In genomic region chr2:8478133-8478793, GRCh38 we compare ENCODE assay signal across 9 cellular contexts.
DNase-seq lines count a peak whose midpoint lies in the region; ATAC-seq and TF ChIP-seq lines count a peak whose summit lies in the region.
"Had no signal": no experiment of that assay in that cellular context is flagged by ENCODE, and none has a peak within 500 bp of the region (broad histone marks: within the 10 kb centered on the region; RNA-seq: fewer than 3 reads in every experiment).

No MANE protein-coding gene starts in this region.

- intact Hi-C loops in CD14-positive monocyte (cut with micrococcal nuclease) (loop anchor here in 1 of 2 donors (10.0 kb wide), 2 partner anchors 63 to 163 kb away; no protein-coding TSS in a partner anchor), lower lobe of right lung (cut with DNase I) (no loop called here)

- ATAC-seq in GM21360 (IDR thresholded peaks at IDR 0.05; ENCODE audit: unreplicated experiment), result peak; percentile 13
- peak; percentile 7 to 36 for ATAC-seq in lower lobe of right lung
- ATAC-seq in HG02678 (IDR thresholded peaks at IDR 0.05; ENCODE audit: unreplicated experiment), result no peak

- peak overlapping the region; percentile 73 for H3K4me2 ChIP-seq in OCI-LY3 (ENCODE audit: low read length)
- H3K4me2 ChIP-seq in neural progenitor cell, result no peak overlapping the region
- H3K4me2 ChIP-seq in GM23248 (ENCODE audit: unreplicated experiment), result no peak overlapping the region

- H3K27me3 ChIP-seq in OCI-LY3 (ENCODE audit: low read depth, low read length) (no peaks in the 10 kb centered on the region), lower lobe of right lung (ENCODE audit: low read depth) (no peaks in the 10 kb centered on the region), neural progenitor cell (no peaks in the 10 kb centered on the region), GM23248 (replicated peaks; ENCODE audit: insufficient read depth) (no peaks in the 10 kb centered on the region)
- H3K27me3 ChIP-seq: uterus had no signal

- in situ Hi-C loops in GM23248 (cut with MboI), result no loop called here

- peak overlapping the region; percentile 91 to 97 (median 95) for H3K27ac Mint-ChIP-seq in CD14-positive monocyte
- no peak overlapping the region for H3K27ac Mint-ChIP-seq in neural progenitor cell

- H3K9ac ChIP-seq in OCI-LY3 (ENCODE audit: low read length) (peak overlapping the region; percentile 76), neural progenitor cell (no peak overlapping the region), GM23248 (no peak overlapping the region)

- H3K27me3 Mint-ChIP-seq in CD14-positive monocyte (ENCODE audit: low read depth in 3 of 3) (peaks cover 0 to 3% (median 2%) of the 10 kb centered on the region in 3 donors), neural progenitor cell (ENCODE audit: insufficient read depth, low read depth) (peaks cover 3% of the 10 kb centered on the region)

- WGBS in GM23248 (ENCODE audit: low coverage in 1 of 2, low lambda C conversion rate in 2 of 2, missing lambda C conversion rate in 2 of 2), 2 experiments, result 75 to 77% methylated on average over 12 of the region's 12 CpGs

- no peaks in the 10 kb centered on the region for H3K79me2 ChIP-seq in OCI-LY3 (ENCODE audit: low read length)
- H3K79me2 ChIP-seq in neural progenitor cell (ENCODE audit: low read depth), result no peaks in the 10 kb centered on the region
- H3K79me2 ChIP-seq in GM23248 (ENCODE audit: insufficient read depth), result no peaks in the 10 kb centered on the region

- H3F3A ChIP-seq in neural progenitor cell (ENCODE audit: low read depth) (no peaks in the 10 kb centered on the region), GM23248 (ENCODE audit: insufficient read depth) (no peaks in the 10 kb centered on the region)

- peak overlapping the region; percentile 72 to 73 for H3K4me3 Mint-ChIP-seq in CD14-positive monocyte
- H3K4me3 Mint-ChIP-seq in neural progenitor cell, result no peak overlapping the region

- H4K20me1 ChIP-seq in OCI-LY3 (ENCODE audit: insufficient read depth, low read length) (no peaks in the 10 kb centered on the region), neural progenitor cell (ENCODE audit: low read depth) (no peaks in the 10 kb centered on the region), GM23248 (ENCODE audit: insufficient read depth) (no peaks in the 10 kb centered on the region)

- no peak for TF ChIP-seq CTCF in CD14-positive monocyte (IDR thresholded peaks at IDR 0.05)
- no peak for TF ChIP-seq CTCF in OCI-LY3 (IDR thresholded peaks at IDR 0.05; ENCODE audit: low read depth, low read length)
- no peak for TF ChIP-seq CTCF in lower lobe of right lung (IDR thresholded peaks at IDR 0.05)
- no peak for TF ChIP-seq CTCF in neural progenitor cell (IDR thresholded peaks at IDR 0.05)

- no peaks in the 10 kb centered on the region for H3K9me3 ChIP-seq in OCI-LY3 (ENCODE audit: insufficient read depth, low read length)
- no peaks in the 10 kb centered on the region for H3K9me3 ChIP-seq in lower lobe of right lung
- no peaks in the 10 kb centered on the region for H3K9me3 ChIP-seq in neural progenitor cell (ENCODE audit: low read depth)
- no peaks in the 10 kb centered on the region for H3K9me3 ChIP-seq in GM23248 (ENCODE audit: low read depth)
- H3K9me3 ChIP-seq: uterus had no signal

- H3K36me3 ChIP-seq in OCI-LY3 (replicated peaks; ENCODE audit: low read depth, low read length) (peaks cover 13% of the 10 kb centered on the region), lower lobe of right lung (no peaks in the 10 kb centered on the region), neural progenitor cell (no peaks in the 10 kb centered on the region), GM23248 (ENCODE audit: low read depth) (no peaks in the 10 kb centered on the region)
- H3K36me3 ChIP-seq: uterus had no signal

- H3K27ac ChIP-seq in OCI-LY3 (ENCODE audit: low read length), result peak overlapping the region; percentile 95
- H3K27ac ChIP-seq in lower lobe of right lung, result peak overlapping the region; percentile 54
- no peak overlapping the region for H3K27ac ChIP-seq in neural progenitor cell
- no peak overlapping the region for H3K27ac ChIP-seq in GM23248
- H3K27ac ChIP-seq: uterus had no signal

- H3K4me1 ChIP-seq in OCI-LY3 (ENCODE audit: low read length), result peaks cover 89% of the 10 kb centered on the region
- H3K4me1 ChIP-seq in lower lobe of right lung, result peaks cover 54% of the 10 kb centered on the region
- H3K4me1 ChIP-seq in neural progenitor cell, result peaks cover 4% of the 10 kb centered on the region
- no peaks in the 10 kb centered on the region for H3K4me1 ChIP-seq in GM23248 (ENCODE audit: insufficient read depth)
- H3K4me1 ChIP-seq: uterus had no signal

- H3K9me3 Mint-ChIP-seq in CD14-positive monocyte (no peaks in the 10 kb centered on the region), neural progenitor cell (peaks cover under 1% of the 10 kb centered on the region)

- DNase-seq in CD14-positive monocyte (ENCODE audit: low spot score) (peak; percentile 61), lower lobe of right lung (peak; percentile 47), Kasumi-1 (lab: John Stamatoyannopoulos, UW) (no peak), neural progenitor cell (ENCODE audit: low spot score) (no peak), GM23248 (no peak)
- DNase-seq: uterus had no signal

- H2AFZ ChIP-seq in OCI-LY3 (ENCODE audit: low read depth, low read length) (no peak overlapping the region), neural progenitor cell (replicated peaks) (no peak overlapping the region), GM23248 (no peak overlapping the region)

- peaks cover 0 to 8% of the 10 kb centered on the region in 2 donors for H3K36me3 Mint-ChIP-seq in CD14-positive monocyte
- no peaks in the 10 kb centered on the region for H3K36me3 Mint-ChIP-seq in neural progenitor cell

- H3K9me2 ChIP-seq in GM23248 (ENCODE audit: insufficient read depth), result no peaks in the 10 kb centered on the region

- H3K4me1 Mint-ChIP-seq in CD14-positive monocyte, result peaks cover 85% of the 10 kb centered on the region
- peaks cover 24% of the 10 kb centered on the region for H3K4me1 Mint-ChIP-seq in neural progenitor cell

- H3K4me3 ChIP-seq in OCI-LY3 (ENCODE audit: low read length) (peak overlapping the region; percentile 64), lower lobe of right lung (no peak overlapping the region), neural progenitor cell (no peak overlapping the region), GM23248 (no peak overlapping the region)
- H3K4me3 ChIP-seq: uterus had no signal

Comparison
In these comparisons a context has a peak if more than half of its experiments do, and no peak if none do; other contexts are left out.
1. DNase-seq: peak in CD14-positive monocyte (single experiment) and lower lobe of right lung (single experiment); none in Kasumi-1 (0 of 2), neural progenitor cell (single experiment) and GM23248 (single experiment).
2. H3K27ac ChIP-seq: peak in OCI-LY3 (single experiment) and lower lobe of right lung (single experiment); none in neural progenitor cell (single experiment) and GM23248 (single experiment).